Comparison of ENCODE assay signal across 1 cellular context in the genomic region with DNA sequence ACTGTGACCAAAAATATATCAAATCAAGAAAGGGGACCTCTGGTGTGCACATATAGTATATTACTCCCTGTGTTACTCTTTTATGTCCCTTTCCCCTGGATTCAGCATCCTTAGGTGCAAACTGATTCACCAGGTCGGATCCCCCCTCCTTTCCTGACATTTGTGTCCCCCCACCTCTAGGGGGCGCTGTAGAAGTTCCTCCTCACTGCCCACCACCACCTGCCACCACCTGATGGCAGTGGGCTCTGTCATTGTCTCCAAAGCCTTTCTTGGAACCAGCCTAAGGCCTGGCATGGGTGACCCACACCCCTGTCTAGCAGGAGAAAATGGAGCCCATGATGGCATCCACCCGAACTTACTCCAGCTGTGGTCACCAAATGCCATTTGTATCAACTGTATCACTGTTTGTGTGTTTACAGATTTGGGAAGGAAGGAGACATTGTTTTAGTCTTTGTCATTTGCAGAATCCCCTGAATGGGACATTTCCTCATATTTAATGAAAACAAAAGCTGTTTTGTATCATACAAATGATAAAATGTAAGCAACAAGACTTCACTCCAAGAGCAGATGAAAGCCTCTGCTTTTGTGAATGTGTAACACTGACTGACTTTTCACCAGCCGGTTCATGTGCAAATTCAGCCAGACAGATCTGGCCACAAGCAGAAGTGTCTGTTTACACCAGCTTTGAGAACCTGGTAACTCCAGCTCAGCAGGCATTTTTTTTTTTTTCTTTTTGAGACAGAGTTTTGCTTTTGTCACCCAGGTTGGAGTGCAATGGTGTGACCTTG.
TF ChIP-seq lines count a peak whose summit lies in the region.

No MANE protein-coding gene starts in this region.

TF ChIP-seq in H1, 55 proteins besides CTCF, POLR2A, EP300 and RAD21 (continued from another document):
- TF ChIP-seq, protein P1, sequence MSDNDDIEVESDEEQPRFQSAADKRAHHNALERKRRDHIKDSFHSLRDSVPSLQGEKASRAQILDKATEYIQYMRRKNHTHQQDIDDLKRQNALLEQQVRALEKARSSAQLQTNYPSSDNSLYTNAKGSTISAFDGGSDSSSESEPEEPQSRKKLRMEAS (IDR thresholded peaks at IDR 0.05) = peak; percentile 39; the same call in 1 of the 2 replicates
- TF ChIP-seq TEAD4 (IDR thresholded peaks at IDR 0.05; ENCODE audit: low read depth, low read length) (0 out of 2 replicates have a peak, but pooled peaks have one; percentile 38), MAFK (IDR thresholded peaks at IDR 0.05; ENCODE audit: low read depth, low read length) (no peak; the same call in 1 of the 2 replicates), JUND (IDR thresholded peaks at IDR 0.05; ENCODE audit: low read length) (peak; percentile 46; the same call in 1 of the 2 replicates), BRCA1 (IDR thresholded peaks at IDR 0.05; ENCODE audit: low read depth, low read length) (no peak; the same call in 1 of the 2 replicates), KDM1A (IDR thresholded peaks at IDR 0.05; ENCODE audit: borderline replicate concordance, low read length) (peak; percentile 72; the same call in 1 of the 2 replicates), POLR2AphosphoS5 (IDR thresholded peaks at IDR 0.05; ENCODE audit: low read depth, low read length) (no peak), RBBP5 (IDR thresholded peaks at IDR 0.05; ENCODE audit: borderline replicate concordance, low read depth, low read length) (no peak), YY1 (IDR thresholded peaks at IDR 0.05; ENCODE audit: low read depth, low read length) (peak; percentile 71), HDAC6 (IDR thresholded peaks at IDR 0.05; ENCODE audit: low read depth, low read length) (no peak), GABPA (IDR thresholded peaks at IDR 0.05; ENCODE audit: borderline replicate concordance, insufficient read depth, low read length) (no peak), RXRA (IDR thresholded peaks at IDR 0.05; ENCODE audit: insufficient read depth, low read depth, low read length) (0 out of 2 replicates have a peak, but pooled peaks have one; percentile 21), HDAC2 (IDR thresholded peaks at IDR 0.05; ENCODE audit: borderline replicate concordance in 1 of 2, low read depth in 2 of 2, low read length in 2 of 2) (peak in 1 of 2 experiments; percentile 44; a peak in 1 of 4 replicates), CHD1 (IDR thresholded peaks at IDR 0.05; ENCODE audit: low read depth, low read length) (no peak)
